In the genomic region with DNA sequence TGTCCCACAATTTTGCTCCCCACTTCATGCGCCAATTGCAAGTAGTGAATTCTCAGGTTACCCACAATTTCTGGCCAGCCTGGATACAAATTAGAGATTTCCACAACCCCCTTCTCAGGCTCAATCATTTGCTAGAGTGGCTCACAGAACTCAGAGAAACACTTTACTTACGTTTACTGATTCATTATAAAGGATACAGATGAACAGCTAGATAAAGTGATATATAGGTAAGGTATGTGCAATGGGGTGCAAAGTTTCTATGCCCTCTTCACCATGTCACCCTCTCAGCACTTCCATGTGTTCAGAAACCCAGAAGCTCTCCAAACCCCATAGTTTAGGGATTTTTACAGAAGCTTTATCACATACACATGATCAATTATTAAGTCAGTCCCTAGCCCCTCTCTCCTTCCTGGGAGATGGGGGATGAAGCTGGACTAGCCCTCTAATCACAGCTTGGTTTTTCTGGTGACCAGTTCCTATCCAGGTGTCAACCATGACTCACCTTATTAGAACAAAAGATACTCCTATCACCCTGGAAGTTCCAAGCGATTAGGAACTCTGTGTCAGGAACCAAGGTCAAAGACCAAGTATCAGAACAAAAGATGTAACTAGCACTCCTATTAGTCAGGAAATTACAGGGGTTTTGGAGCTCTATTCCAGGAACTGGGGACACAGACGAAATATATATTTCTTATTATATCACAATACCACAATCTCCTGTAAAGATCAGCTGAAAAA, we compare ENCODE assay signal across 22 cellular contexts. TPM values are rescaled to one million over a fixed set of nuclear protein-coding genes. Genes with fewer than 3 reads are reported as not detected.
"Had no signal": no experiment of that assay in that cellular context is flagged by ENCODE, and none has a peak within 500 bp of the region (broad histone marks: within the 10 kb centered on the region; RNA-seq: fewer than 3 reads in every experiment).

No MANE protein-coding gene starts in this region.

- ATAC-seq: activated CD8-positive, alpha-beta T cell treated with anti-CD3 and anti-CD28 coated beads, Interleukin-2, amount 10 ng/mL, durations not matched to agents 7 days and 5 days; activated naive CD4-positive, alpha-beta T cell treated with anti-CD3 and anti-CD28 coated beads, Interleukin-2, amount 50 U/mL, for 72 hours; activated T-helper 17 cell treated with anti-CD3 and anti-CD28 coated beads, Interleukin-2, amount 50 U/mL, for 72 hours; left ventricle myocardium superior; right cardiac atrium; stimulated activated naive CD8-positive, alpha-beta T cell treated with anti-CD3 and anti-CD28 coated beads, Interleukin-15, amount 100 ng/mL, for 72 hours; T-cell had no signal

- FAIRE-seq: TTC549 had no signal

- H3K9me3 Mint-ChIP-seq: activated naive CD4-positive, alpha-beta T cell treated with anti-CD3 and anti-CD28 coated beads, Interleukin-2, amount 50 U/mL, for 72 hours; activated T-helper 17 cell treated with anti-CD3 and anti-CD28 coated beads, Interleukin-2, amount 50 U/mL, for 72 hours; central memory CD8-positive, alpha-beta T cell; naive B cell; stimulated activated naive CD8-positive, alpha-beta T cell treated with anti-CD3 and anti-CD28 coated beads, Interleukin-15, amount 100 ng/mL, for 72 hours; T-cell had no signal

- H3K27me3 ChIP-seq: ascending aorta, hepatocyte, tibial artery had no signal

- H3K36me3 Mint-ChIP-seq: activated naive CD4-positive, alpha-beta T cell treated with anti-CD3 and anti-CD28 coated beads, Interleukin-2, amount 50 U/mL, for 72 hours; naive B cell; T-cell had no signal

- DNase-seq: activated CD4-positive, alpha-beta T cell treated with anti-CD3 and anti-CD28 coated beads, Interleukin-2, amount 50 U/mL, for 1 hour; activated CD4-positive, CD25-positive, alpha-beta regulatory T cell treated with anti-CD3 and anti-CD28 coated beads, Interleukin-2, amount 50 U/mL, for 72 hours; activated CD8-positive, alpha-beta T cell treated with anti-CD3 and anti-CD28 coated beads, Interleukin-2, amount 10 ng/mL, durations not matched to agents 7 days and 5 days; adrenal gland; foreskin melanocyte; left ventricle myocardium superior; naive B cell; nucleus accumbens; right cardiac atrium; stimulated activated CD4-positive, alpha-beta T cell treated with anti-CD3 and anti-CD28 coated beads, Interleukin-1b, Interleukin-23, amount 100 ng/mL, for 48 hours; stimulated activated naive CD8-positive, alpha-beta T cell treated with anti-CD3 and anti-CD28 coated beads, Interleukin-15, amount 100 ng/mL, for 72 hours; T-cell; tibial artery; WERI-Rb-1 had no signal

- H3K27ac ChIP-seq: adrenal gland, ascending aorta, coronary artery, parathyroid adenoma, tibial artery, WERI-Rb-1 had no signal

- H3K36me3 ChIP-seq: adrenal gland, ascending aorta, tibial artery, WERI-Rb-1 had no signal

- H3K27me3 Mint-ChIP-seq: central memory CD8-positive, alpha-beta T cell; stimulated activated naive CD8-positive, alpha-beta T cell treated with anti-CD3 and anti-CD28 coated beads, Interleukin-15, amount 100 ng/mL, for 72 hours had no signal

- H3K9me3 ChIP-seq: adrenal gland, ascending aorta, tibial artery had no signal

- H3K27ac Mint-ChIP-seq: activated CD8-positive, alpha-beta T cell treated with anti-CD3 and anti-CD28 coated beads, Interleukin-2, amount 10 ng/mL, durations not matched to agents 7 days and 5 days; activated naive CD4-positive, alpha-beta T cell treated with anti-CD3 and anti-CD28 coated beads, Interleukin-2, amount 50 U/mL, for 72 hours; activated T-helper 17 cell treated with anti-CD3 and anti-CD28 coated beads, Interleukin-2, amount 50 U/mL, for 72 hours; stimulated activated naive CD8-positive, alpha-beta T cell treated with anti-CD3 and anti-CD28 coated beads, Interleukin-15, amount 100 ng/mL, for 72 hours; T-cell had no signal

- H3K4me3 Mint-ChIP-seq: activated CD8-positive, alpha-beta T cell treated with anti-CD3 and anti-CD28 coated beads, Interleukin-2, amount 10 ng/mL, durations not matched to agents 7 days and 5 days; activated T-helper 17 cell treated with anti-CD3 and anti-CD28 coated beads, Interleukin-2, amount 50 U/mL, for 72 hours; central memory CD8-positive, alpha-beta T cell; naive B cell; stimulated activated naive CD8-positive, alpha-beta T cell treated with anti-CD3 and anti-CD28 coated beads, Interleukin-15, amount 100 ng/mL, for 72 hours; T-cell had no signal

- H3K4me1 ChIP-seq: adrenal gland, ascending aorta, parathyroid adenoma, tibial artery had no signal

- H3K4me1 Mint-ChIP-seq: activated T-helper 17 cell treated with anti-CD3 and anti-CD28 coated beads, Interleukin-2, amount 50 U/mL, for 72 hours; central memory CD8-positive, alpha-beta T cell; naive B cell; stimulated activated naive CD8-positive, alpha-beta T cell treated with anti-CD3 and anti-CD28 coated beads, Interleukin-15, amount 100 ng/mL, for 72 hours; T-cell had no signal

- H3K4me3 ChIP-seq: adrenal gland, ascending aorta, coronary artery, hepatocyte, tibial artery had no signal

RNA-seq across cellular contexts. Expression of a gene that starts 33.5 kb away (rescaled TPM):
- total RNA-seq: activated CD8-positive, alpha-beta T cell treated with anti-CD3 and anti-CD28 coated beads, Interleukin-2, amount 10 ng/mL, durations not matched to agents 7 days and 5 days; activated naive CD4-positive, alpha-beta T cell treated with anti-CD3 and anti-CD28 coated beads, Interleukin-2, amount 50 U/mL, for 72 hours; activated T-helper 17 cell treated with anti-CD3 and anti-CD28 coated beads, Interleukin-2, amount 50 U/mL, for 72 hours had no signal
